ENCODE assay signal across 17 cellular contexts in the genomic region with DNA sequence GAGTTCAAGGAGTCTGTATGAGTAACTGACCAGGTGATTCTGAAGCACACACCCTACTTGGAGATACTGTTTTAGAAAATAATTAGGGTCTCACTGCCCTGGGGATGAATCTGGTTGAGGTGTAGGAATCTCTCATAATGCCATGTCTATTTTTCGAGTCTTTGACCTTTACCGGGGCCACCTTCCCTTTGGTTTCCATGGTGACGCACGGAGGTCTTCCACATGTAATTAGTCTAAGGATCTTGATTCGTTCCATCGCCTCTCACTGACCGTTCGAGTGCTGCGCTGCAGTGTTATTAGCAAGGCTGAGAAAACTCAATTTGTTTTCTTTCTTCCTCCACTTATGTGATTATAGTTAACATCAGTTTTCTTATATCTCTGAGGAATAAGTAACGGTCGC.
A peak's percentile ranks its signal among the peaks of the same experiment; 100 is the strongest.
DNase-seq lines count a peak whose midpoint lies in the region; ATAC-seq and TF ChIP-seq lines count a peak whose summit lies in the region.
"Had no signal": no experiment of that assay in that cellular context is flagged by ENCODE, and none has a peak within 500 bp of the region (broad histone marks: within the 10 kb centered on the region; RNA-seq: fewer than 3 reads in every experiment).

No MANE protein-coding gene starts in this region.

- TF ChIP-seq CTCF in GM23338 (conservative IDR thresholded peaks at IDR 0.05; ENCODE audit: low read depth in 2 of 2) (no peak), OCI-LY7 (conservative IDR thresholded peaks at IDR 0.05; ENCODE audit: low read length) (no peak), uterus (IDR thresholded peaks at IDR 0.05) (no peak), upper lobe of right lung (IDR thresholded peaks at IDR 0.05) (no peak)

- no peak for TF ChIP-seq POLR2A in uterus (IDR thresholded peaks at IDR 0.05)

- no peak overlapping the region for H3K27ac Mint-ChIP-seq in GM23338
- H3K27ac Mint-ChIP-seq: CD8-positive, alpha-beta T cell had no signal

- H3K4me3 Mint-ChIP-seq in GM23338 = no peak overlapping the region
- H3K4me3 Mint-ChIP-seq: CD8-positive, alpha-beta T cell had no signal

- H2BK12ac ChIP-seq in neuronal stem cell (ENCODE audit: low read length) = no peak overlapping the region

- H3K9ac ChIP-seq in neuronal stem cell (ENCODE audit: low read depth, low read length, poor library complexity) = no peak overlapping the region

- H3K79me2 ChIP-seq in GM23338 (replicated peaks; ENCODE audit: insufficient read depth) (no peaks in the 10 kb centered on the region), OCI-LY7 (ENCODE audit: insufficient read depth, low read depth, low read length) (no peaks in the 10 kb centered on the region)

- no peak overlapping the region for H3K27ac ChIP-seq in GM23338 (ENCODE audit: low read depth)
- H3K27ac ChIP-seq in OCI-LY7 (ENCODE audit: low read depth, low read length, poor library complexity, severe bottlenecking) = peak overlapping the region; percentile 99
- no peak overlapping the region for H3K27ac ChIP-seq in neuronal stem cell (replicated peaks; ENCODE audit: low read length)
- no peak overlapping the region for H3K27ac ChIP-seq in uterus
- H3K27ac ChIP-seq in upper lobe of right lung = no peak overlapping the region
- H3K27ac ChIP-seq: A549, SJCRH30 had no signal

- H4K20me1 ChIP-seq in GM23338 (replicated peaks; ENCODE audit: insufficient read depth) = no peaks in the 10 kb centered on the region
- no peaks in the 10 kb centered on the region for H4K20me1 ChIP-seq in OCI-LY7 (ENCODE audit: insufficient read depth, low read length)

- no peaks in the 10 kb centered on the region for H3K9me3 Mint-ChIP-seq in GM23338
- H3K9me3 Mint-ChIP-seq: CD8-positive, alpha-beta T cell had no signal

- H3K23ac ChIP-seq in neuronal stem cell (ENCODE audit: low read depth, low read length, poor library complexity) = no peak overlapping the region

- DNase-seq in GM23338 (ENCODE audit: low spot score) (peak; percentile 22), OCI-LY7 (ENCODE audit: low spot score) (no peak), left kidney (ENCODE audit: low read depth, low spot score) (peak; percentile 54), neuronal stem cell (ENCODE audit: low spot score) (no peak), uterus (no peak), activated gamma-delta T cell (lab: John Stamatoyannopoulos, UW) (no peak), SKM-1 treated with dmso at 0.1 percent for 144 hours (lab: John Stamatoyannopoulos, UW; ENCODE audit: unreplicated experiment) (no peak), upper lobe of right lung (no peak)
- DNase-seq: Calu3; CD8-positive, alpha-beta T cell; NCI-H1092 treated with DMSO at 0.1 percent for 48 hours; NCI-H510A treated with DMSO at 0.1 percent for 48 hours; SJCRH30; SW 1271 had no signal

- H3K27me3 ChIP-seq in GM23338 (ENCODE audit: insufficient read depth) (no peaks in the 10 kb centered on the region), neuronal stem cell (ENCODE audit: control insufficient read depth in 3 of 3, insufficient read depth in 3 of 3, low read depth in 1 of 3, low read length in 3 of 3) (no peaks in the 10 kb centered on the region), uterus (no peaks in the 10 kb centered on the region), upper lobe of right lung (no peaks in the 10 kb centered on the region)
- H3K27me3 ChIP-seq: SJCRH30 had no signal

- H3K36me3 Mint-ChIP-seq in GM23338 (ENCODE audit: low read depth) = no peaks in the 10 kb centered on the region
- H3K36me3 Mint-ChIP-seq: CD8-positive, alpha-beta T cell had no signal

- no peaks in the 10 kb centered on the region for H3K9me2 ChIP-seq in GM23338 (ENCODE audit: insufficient read depth)
- no peaks in the 10 kb centered on the region for H3K9me2 ChIP-seq in OCI-LY7 (ENCODE audit: insufficient read depth, low read length)

- no peak overlapping the region for H2AK5ac ChIP-seq in neuronal stem cell (ENCODE audit: low read depth, low read length)

- intact Hi-C loops in OCI-LY7 (cut with micrococcal nuclease; ENCODE audit: unreplicated experiment) = no loop called here
- intact Hi-C loops in uterus (cut with DNase I; ENCODE audit: low total_unique reads) = no loop called here
- intact Hi-C loops in upper lobe of right lung (cut with DNase I) = no loop called here

- POLR2A ChIA-PET in OCI-LY7 (lab: Charles Lee) = interaction anchor here (0.6 to 7.4 kb wide), 10 partner anchors 9 to 275 kb away, joined by 3 to 649 read pairs (median 36); a partner anchor contains a TSS

- no peak overlapping the region for H2AFZ ChIP-seq in GM23338
- H2AFZ ChIP-seq in OCI-LY7 (ENCODE audit: low read length) = peak overlapping the region; percentile 43; the same call in 1 of the 2 replicates
- peak overlapping the region; percentile 53 for H2AFZ ChIP-seq in neuronal stem cell (ENCODE audit: low read length)

- no peak overlapping the region for H3K14ac ChIP-seq in neuronal stem cell (ENCODE audit: low read length)

- H3K4ac ChIP-seq in neuronal stem cell (ENCODE audit: low read length) = no peak overlapping the region

- H3F3A ChIP-seq in GM23338 (replicated peaks; ENCODE audit: low read depth) = no peaks in the 10 kb centered on the region

- no CpG with 5 or more reads among the region's 11 CpGs for WGBS in neuronal stem cell (ENCODE audit: extremely low coverage in 2 of 2, insufficient read length in 2 of 2, insufficient replicate concordance in 1 of 2), 2 donors

- no peak overlapping the region for H2BK5ac ChIP-seq in neuronal stem cell (ENCODE audit: low read length)

- ATAC-seq in GM23338 (peak; percentile 22; the same call in 2 of the 3 replicates), upper lobe of right lung (no peak)
- ATAC-seq: A549; CD8-positive, alpha-beta T cell; Panc1 had no signal

- no peaks in the 10 kb centered on the region for H3K79me1 ChIP-seq in neuronal stem cell (ENCODE audit: low read depth, low read length)

- BruUV-seq in OCI-LY7 (replicated peaks; lab: Mats Ljungman, UMichigan) = no TSS peak

- CTCF ChIA-PET in OCI-LY7 (lab: Charles Lee; ENCODE audit: unreplicated experiment) = no interaction called here

- H3K27me3 Mint-ChIP-seq in GM23338 (ENCODE audit: insufficient read depth, low read depth, poor library complexity) = peaks cover 2% of the 10 kb centered on the region

- H3K9me3 ChIP-seq in OCI-LY7 (ENCODE audit: low read length) (peaks cover 7% of the 10 kb centered on the region; the same call in 1 of the 2 replicates), neuronal stem cell (replicated peaks in 1 of 2; ENCODE audit: control insufficient read depth in 2 of 2, insufficient read depth in 1 of 2, low read depth in 1 of 2, low read length in 2 of 2) (no peaks in the 10 kb centered on the region), uterus (no peaks in the 10 kb centered on the region), upper lobe of right lung (no peaks in the 10 kb centered on the region)
- H3K9me3 ChIP-seq: A549, HAP-1, SJCRH30 had no signal

- H2BK120ac ChIP-seq in neuronal stem cell (ENCODE audit: low read depth, low read length) = no peak overlapping the region

- H4K8ac ChIP-seq in neuronal stem cell (ENCODE audit: low read depth, low read length) = no peak overlapping the region

- H3K18ac ChIP-seq in neuronal stem cell (ENCODE audit: low read length) = no peak overlapping the region

- H3K4me3 ChIP-seq in GM23338 (no peak overlapping the region), OCI-LY7 (ENCODE audit: low read depth, low read length, poor library complexity, severe bottlenecking) (no peak overlapping the region), neuronal stem cell (ENCODE audit: low read length in 2 of 2) (peak overlapping the region in 1 of 2 donors; percentile 11), uterus (no peak overlapping the region), upper lobe of right lung (no peak overlapping the region)
- H3K4me3 ChIP-seq: A549, HAP-1, SJCRH30 had no signal

- H3K4me1 ChIP-seq in GM23338 (ENCODE audit: insufficient read depth) = peaks cover 45% of the 10 kb centered on the region
- H3K4me1 ChIP-seq in OCI-LY7 (ENCODE audit: insufficient read depth, low read length, poor library complexity, severe bottlenecking) = peaks cover 92% of the 10 kb centered on the region
- H3K4me1 ChIP-seq in neuronal stem cell (ENCODE audit: control insufficient read depth in 2 of 2, insufficient read depth in 1 of 2, low read depth in 1 of 2, low read length in 2 of 2) = peaks cover 13 to 44% of the 10 kb centered on the region in 2 donors
- no peaks in the 10 kb centered on the region for H3K4me1 ChIP-seq in uterus
- no peaks in the 10 kb centered on the region for H3K4me1 ChIP-seq in upper lobe of right lung
- H3K4me1 ChIP-seq: A549 had no signal

- no peak overlapping the region for H4K91ac ChIP-seq in neuronal stem cell (ENCODE audit: low read depth, low read length, poor library complexity)

- peaks cover 60% of the 10 kb centered on the region for H3K4me1 Mint-ChIP-seq in GM23338

- no peak overlapping the region for H2BK15ac ChIP-seq in neuronal stem cell (ENCODE audit: low read length)

- H3K36me3 ChIP-seq in GM23338 (ENCODE audit: insufficient read depth) (no peaks in the 10 kb centered on the region), OCI-LY7 (ENCODE audit: insufficient read depth, low read length) (peaks cover 28% of the 10 kb centered on the region), neuronal stem cell (replicated peaks in 1 of 2; ENCODE audit: control insufficient read depth in 2 of 2, insufficient read depth in 2 of 2, low read length in 2 of 2) (no peaks in the 10 kb centered on the region), uterus (no peaks in the 10 kb centered on the region), upper lobe of right lung (no peaks in the 10 kb centered on the region)
- H3K36me3 ChIP-seq: HAP-1, SJCRH30 had no signal

- H3K4me2 ChIP-seq in GM23338 = no peak overlapping the region
- peak overlapping the region; percentile 68 for H3K4me2 ChIP-seq in OCI-LY7 (ENCODE audit: low read length)
- H3K4me2 ChIP-seq in neuronal stem cell (ENCODE audit: insufficient read depth, low read length, poor library complexity, severe bottlenecking) = no peak overlapping the region
- H3K4me2 ChIP-seq: A549 had no signal

Comparison
In these comparisons a context has a peak if more than half of its experiments do, and no peak if none do; other contexts are left out.
1. DNase-seq: peak in GM23338 (single experiment) and left kidney (single experiment); none in OCI-LY7 (single experiment), neuronal stem cell (single experiment), uterus (0 of 2), activated gamma-delta T cell (single experiment), SKM-1 treated with dmso at 0.1 percent for 144 hours (single experiment) and upper lobe of right lung (single experiment).